ENCODE assay signal across 24 cellular contexts in genomic region chr5:1847611-1848010, GRCh38. TPM values are rescaled to one million over a fixed set of nuclear protein-coding genes. Genes with fewer than 3 reads are reported as not detected.
"Had no signal": no experiment of that assay in that cellular context is flagged by ENCODE, and none has a peak within 500 bp of the region (broad histone marks: within the 10 kb centered on the region; RNA-seq: fewer than 3 reads in every experiment).

No MANE protein-coding gene starts in this region.

- ATAC-seq: HepG2, SK-N-SH treated with all-trans-retinoic acid at 6 μM for 48 hours had no signal

- H3K27me3 ChIP-seq: SJCRH30 had no signal

- H3K4me1 ChIP-seq: SJCRH30 had no signal

- H3K4me3 ChIP-seq: MG63, SJCRH30 had no signal

- H3K9me3 ChIP-seq: MG63, SJCRH30 had no signal

- H3K36me3 ChIP-seq: MG63, SJCRH30 had no signal

- H3K27ac ChIP-seq: SJCRH30 had no signal

- DNase-seq: IMR-90, Karpas-422, KG1, MG63, NCI-H1092, NCI-H1105 treated with DMSO at 0.1 percent for 48 hours, NCI-H1417 treated with DMSO at 0.1 percent for 48 hours, NCI-H146, NCI-H1694 treated with DMSO at 0.1 percent for 48 hours, NCI-H1930, NCI-H2081, NCI-H2107, NCI-H2227 treated with DMSO at 0.1 percent for 48 hours, NCI-H446, NCI-H510A, NCI-H524 treated with DMSO at 0.1 percent for 48 hours, NCI-H69, NCI-H774, RPMI8226, SHP77 treated with DMSO at 0.1 percent for 48 hours, SJCRH30 had no signal

RNA-seq across cellular contexts. Expression of gene IRX4, which starts 35.1 kb away (rescaled TPM):
- total RNA-seq: HepG2, HT1080, IMR-90, SJCRH30 had no signal
- polyA plus RNA-seq: HepG2, IMR-90 had no signal
